ENCODE assay signal across 7 cellular contexts in the genomic region with DNA sequence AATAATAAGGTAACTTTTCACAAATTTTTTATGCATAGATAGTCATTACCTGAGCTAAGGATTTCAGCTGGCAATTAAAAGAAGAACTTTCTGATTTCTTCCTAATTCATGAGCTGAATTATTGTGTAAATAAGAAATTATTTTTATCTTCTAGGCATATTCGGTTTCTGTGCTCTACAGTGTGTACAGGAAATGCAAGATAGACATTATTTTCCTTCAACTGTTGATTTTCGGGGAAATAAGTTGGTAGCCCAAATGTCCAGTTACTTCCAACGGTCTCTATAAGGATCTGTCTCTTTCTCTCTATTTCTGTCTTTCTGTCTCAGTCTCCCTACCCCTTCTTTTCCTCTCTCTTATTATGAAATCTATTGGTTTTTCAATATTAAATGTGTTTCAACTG.
"Had no signal": no experiment of that assay in that cellular context is flagged by ENCODE, and none has a peak within 500 bp of the region (broad histone marks: within the 10 kb centered on the region; RNA-seq: fewer than 3 reads in every experiment).

No MANE protein-coding gene starts in this region.

- H3K4me2 ChIP-seq: KMS-11 had no signal

- H3K27me3 Mint-ChIP-seq: IgD-negative memory B cell had no signal

- H3K27ac ChIP-seq: HL-60, KMS-11 had no signal

- DNase-seq: KBM-7, KG1 had no signal

- FAIRE-seq: HTR-8/SVneo, K562 had no signal

- H3K9me3 Mint-ChIP-seq: IgD-negative memory B cell had no signal

- H3K4me3 Mint-ChIP-seq: IgD-negative memory B cell had no signal

- H3K9ac ChIP-seq: KMS-11 had no signal

- H3K36me3 Mint-ChIP-seq: IgD-negative memory B cell had no signal

- H3K27ac Mint-ChIP-seq: IgD-negative memory B cell had no signal

- ATAC-seq: K562 had no signal

- H3K4me3 ChIP-seq: K562 had no signal
